ENCODE assay signal across 27 cellular contexts in genomic region chr22:31840581-31840980, GRCh38.
DNase-seq lines count a peak whose midpoint lies in the region; ATAC-seq, FAIRE-seq and TF ChIP-seq lines count a peak whose summit lies in the region.
"Had no signal": no experiment of that assay in that cellular context is flagged by ENCODE, and none has a peak within 500 bp of the region (broad histone marks: within the 10 kb centered on the region; RNA-seq: fewer than 3 reads in every experiment).

No MANE protein-coding gene starts in this region.

- ATAC-seq in T-helper 17 cell: no peak
- ATAC-seq: A549, GM12878 had no signal

- DNase-seq in T-helper 17 cell (no peak), foreskin melanocyte (peak; percentile 90), substantia nigra (lab: John Stamatoyannopoulos, UW) (peak in 1 of 49 donors; percentile 6), superior temporal gyrus (ENCODE audit: extremely low spot score) (no peak), T-helper 9 cell (no peak), D721Med (ENCODE audit: insufficient read length, low spot score) (no peak), DMS114 treated with DMSO at 0.1 percent for 48 hours (lab: John Stamatoyannopoulos, UW; ENCODE audit: unreplicated experiment) (no peak)
- DNase-seq: CD4-positive, CD25-positive, alpha-beta regulatory T cell; DMS79; EL; GDM1; GM23248; H7; Kasumi-1; NCI-H1105 treated with DMSO at 0.1 percent for 48 hours; NCI-H146; NCI-H1930; NCI-H2107; NCI-H446; NCI-H524 treated with DMSO at 0.1 percent for 48 hours; NCI-H774; SK-N-SH had no signal

- peaks cover 90 to 100% (median 99%) of the 10 kb centered on the region in 11 experiments for H3K36me3 ChIP-seq in BLaER1 treated with 17β-estradiol and CSF1 and Interleukin-3, amounts not matched to agents 10 nM and 100 nM

- no peak overlapping the region for H3K4me3 Mint-ChIP-seq in T-helper 17 cell
- H3K4me3 Mint-ChIP-seq: CD4-positive, CD25-positive, alpha-beta regulatory T cell had no signal

- peak overlapping the region in 2 of 11 experiments; percentile 27 to 61; a peak in 2 of 22 replicates for H3K9ac ChIP-seq in BLaER1 treated with 17β-estradiol and CSF1 and Interleukin-3, amounts not matched to agents 10 nM and 100 nM
- H3K9ac ChIP-seq: GM23248, SK-N-SH had no signal

- TF ChIP-seq CTCF in D721Med (IDR thresholded peaks at IDR 0.05; ENCODE audit: insufficient read depth, missing control alignments): no peak

- H3K27me3 Mint-ChIP-seq in T-helper 17 cell: no peaks in the 10 kb centered on the region
- H3K27me3 Mint-ChIP-seq: B cell; CD4-positive, CD25-positive, alpha-beta regulatory T cell had no signal

- H3K36me3 Mint-ChIP-seq in T-helper 17 cell (ENCODE audit: low read depth): peaks cover 13% of the 10 kb centered on the region

- FAIRE-seq in D721Med (lab: Jason Lieb, UNC): no peak
- FAIRE-seq: A549, GM12878, RCC 7860 had no signal

- no peaks in the 10 kb centered on the region for H3K4me1 Mint-ChIP-seq in T-helper 17 cell

- peaks cover 0 to 3% (median 0%) of the 10 kb centered on the region in 11 experiments; a peak in 1 of 22 replicates for H4K20me1 ChIP-seq in BLaER1 treated with 17β-estradiol and CSF1 and Interleukin-3, amounts not matched to agents 10 nM and 100 nM

- H3K27ac Mint-ChIP-seq in T-helper 17 cell: peak overlapping the region; percentile 82

- peaks cover 0 to 22% (median 15%) of the 10 kb centered on the region in 10 experiments; a peak in 15 of 20 replicates for H3K4me1 ChIP-seq in BLaER1 treated with 17β-estradiol and CSF1 and Interleukin-3, amounts not matched to agents 10 nM and 100 nM
- H3K4me1 ChIP-seq: A549 had no signal

- peak overlapping the region in 8 of 11 experiments; percentile 18 to 78 (median 47); a peak in 14 of 22 replicates for H3K4me2 ChIP-seq in BLaER1 treated with 17β-estradiol and CSF1 and Interleukin-3, amounts not matched to agents 10 nM and 100 nM
- H3K4me2 ChIP-seq: A549, SK-N-SH had no signal

- H3K4me3 ChIP-seq in BLaER1 treated with 17β-estradiol and CSF1 and Interleukin-3, amounts not matched to agents 10 nM and 100 nM: no peak overlapping the region
- H3K4me3 ChIP-seq: A549, GM12878, GM23248 had no signal

- no peaks in the 10 kb centered on the region for H3K9me3 ChIP-seq in BLaER1 treated with 17β-estradiol and CSF1 and Interleukin-3, amounts not matched to agents 10 nM and 100 nM (replicated peaks in 1 of 11)
- no peaks in the 10 kb centered on the region for H3K9me3 ChIP-seq in T-helper 17 cell (ENCODE audit: control insufficient read depth, low read length, poor library complexity, severe bottlenecking)
- H3K9me3 ChIP-seq: A549, SK-N-SH had no signal

- peak overlapping the region in 2 of 11 experiments; percentile 27 to 63; a peak in 3 of 22 replicates for H3K27ac ChIP-seq in BLaER1 treated with 17β-estradiol and CSF1 and Interleukin-3, amounts not matched to agents 10 nM and 100 nM
- peak overlapping the region; percentile 27 for H3K27ac ChIP-seq in substantia nigra (ENCODE audit: low read depth, low read length, poor library complexity, severe bottlenecking)
- H3K27ac ChIP-seq: A549, GM23248 had no signal

- no peaks in the 10 kb centered on the region for H3K27me3 ChIP-seq in BLaER1 treated with 17β-estradiol and CSF1 and Interleukin-3, amounts not matched to agents 10 nM and 100 nM
